13 cellular contexts compared by ENCODE assay signal in genomic region chr12:63206908-63207307, GRCh38. TPM values are rescaled to one million over a fixed set of nuclear protein-coding genes. Genes with fewer than 3 reads are reported as not detected.
DNase-seq lines count a peak whose midpoint lies in the region; ATAC-seq and TF ChIP-seq lines count a peak whose summit lies in the region.
"Had no signal": no experiment of that assay in that cellular context is flagged by ENCODE, and none has a peak within 500 bp of the region (broad histone marks: within the 10 kb centered on the region; RNA-seq: fewer than 3 reads in every experiment).

No MANE protein-coding gene starts in this region.

- H3K36me3 Mint-ChIP-seq in MCF 10A (ENCODE audit: insufficient read depth, unreplicated experiment): peaks cover 6% of the 10 kb centered on the region

- POLR2A ChIA-PET in MCF 10A (lab: Yijun Ruan, JAX): interaction anchor here (0.6 kb wide), 1 partner anchor 9 kb away, joined by 3 read pairs; no protein-coding TSS in a partner anchor

- no peak for TF ChIP-seq POLR2A in breast epithelium (IDR thresholded peaks at IDR 0.05)

- H3K27ac Mint-ChIP-seq in MCF 10A (ENCODE audit: low read depth, unreplicated experiment): no peak overlapping the region

- H3K4me1 ChIP-seq in breast epithelium: no peaks in the 10 kb centered on the region
- H3K4me1 ChIP-seq in foreskin keratinocyte: no peaks in the 10 kb centered on the region

- DNase-seq in MCF 10A (ENCODE audit: unreplicated experiment) (peak; percentile 76), breast epithelium (ENCODE audit: low spot score in 2 of 2) (no peak), OCI-M1 (lab: John Stamatoyannopoulos, UW) (peak; percentile 46), foreskin keratinocyte (peak; percentile 24 to 69), ureter (ENCODE audit: low spot score) (peak; percentile 74), dermis blood vessel endothelial cell (no peak)
- no peak for DNase-seq in activated CD4-positive, alpha-beta T cell treated with anti-CD3 and anti-CD28 coated beads, Interleukin-2, amount 50 U/mL, for 1 hour
- DNase-seq: caudate nucleus; DND-41; head of caudate nucleus; KG1; stimulated activated naive CD4-positive, alpha-beta T cell treated with Interleukin-2 at 50 U/mL for 16 hours had no signal

- no TSS peak for BruUV-seq in MCF 10A (replicated peaks; lab: Mats Ljungman, UMichigan)

- no peaks in the 10 kb centered on the region for H3K36me3 ChIP-seq in breast epithelium

- H3K27me3 ChIP-seq in breast epithelium (no peaks in the 10 kb centered on the region), foreskin keratinocyte (no peaks in the 10 kb centered on the region)

- H3K4me3 ChIP-seq in breast epithelium: no peak overlapping the region

- peaks cover 48% of the 10 kb centered on the region for H3K27me3 Mint-ChIP-seq in MCF 10A (ENCODE audit: insufficient read depth, unreplicated experiment)

- no peak overlapping the region for H3K27ac ChIP-seq in breast epithelium
- H3K27ac ChIP-seq in foreskin keratinocyte: no peak overlapping the region

- ATAC-seq in foreskin keratinocyte (no peak), HG02763 (IDR thresholded peaks at IDR 0.05; ENCODE audit: unreplicated experiment) (no peak)

- no peaks in the 10 kb centered on the region for H3K9me3 ChIP-seq in breast epithelium

- H3K4me1 Mint-ChIP-seq in MCF 10A (ENCODE audit: insufficient read depth, unreplicated experiment): peaks cover 7% of the 10 kb centered on the region

- H3K9me3 Mint-ChIP-seq in MCF 10A (ENCODE audit: unreplicated experiment): no peaks in the 10 kb centered on the region

- TF ChIP-seq CTCF in MCF 10A (IDR thresholded peaks at IDR 0.05; ENCODE audit: unreplicated experiment): no peak
- no peak for TF ChIP-seq CTCF in breast epithelium (IDR thresholded peaks at IDR 0.05)
- no peak for TF ChIP-seq CTCF in foreskin keratinocyte (conservative IDR thresholded peaks at IDR 0.05)

- no peak overlapping the region for H3K4me3 Mint-ChIP-seq in MCF 10A (ENCODE audit: unreplicated experiment)

- intact Hi-C loops in MCF 10A (cut with micrococcal nuclease): no loop called here
- intact Hi-C loops in breast epithelium (cut with DNase I; ENCODE audit: low total_unique reads): no loop called here

- CTCF ChIA-PET in MCF 10A (lab: Yijun Ruan, JAX): no interaction called here

RNA-seq across cellular contexts. Expression of gene AVPR1A, which starts 55.9 kb away (rescaled TPM):
- total RNA-seq in MCF 10A (2022): not detected in 2 replicates
- 10 to 100 TPM in 2 of 3 donors, 1 to 10 TPM in 1; 7.5 to 50.4 (median 14.7) TPM for total RNA-seq in breast epithelium
- total RNA-seq in foreskin keratinocyte: not detected in 2 replicates
- not detected in 2 replicates for polyA plus RNA-seq in foreskin keratinocyte
- total RNA-seq in ureter: 17.2 TPM
- total RNA-seq in dermis blood vessel endothelial cell: under 0.01 and 0.19 TPM in 2 replicates

Comparison
In these comparisons a context has a peak if more than half of its experiments do, and no peak if none do; other contexts are left out.
1. DNase-seq: peak in MCF 10A (single experiment), OCI-M1 (single experiment), foreskin keratinocyte (2 of 2) and ureter (single experiment); none in breast epithelium (0 of 2), dermis blood vessel endothelial cell (single experiment) and activated CD4-positive, alpha-beta T cell treated with anti-CD3 and anti-CD28 coated beads, Interleukin-2, amount 50 U/mL, for 1 hour (single experiment).